In genomic region chr15:60405405-60405804, GRCh38 we compare ENCODE assay signal across 24 cellular contexts. TPM values are rescaled to one million over a fixed set of nuclear protein-coding genes. Genes with fewer than 3 reads are reported as not detected.
DNase-seq lines count a peak whose midpoint lies in the region; ATAC-seq, FAIRE-seq and TF ChIP-seq lines count a peak whose summit lies in the region.
"Had no signal": no experiment of that assay in that cellular context is flagged by ENCODE, and none has a peak within 500 bp of the region (broad histone marks: within the 10 kb centered on the region; RNA-seq: fewer than 3 reads in every experiment).

No MANE protein-coding gene starts in this region.

- H3K27ac Mint-ChIP-seq in mesothelial cell of epicardium = peak overlapping the region; percentile 39
- no peak overlapping the region for H3K27ac Mint-ChIP-seq in neural progenitor cell
- H3K27ac Mint-ChIP-seq: CD14-positive monocyte; CD4-positive, alpha-beta T cell had no signal

- TF ChIP-seq POLR2A in HepG2 (IDR thresholded peaks at IDR 0.05; ENCODE audit: insufficient read depth in 1 of 2, low read depth in 2 of 2, low read length in 2 of 2) = no peak
- TF ChIP-seq POLR2A in right lobe of liver (IDR thresholded peaks at IDR 0.05) = no peak
- no peak for TF ChIP-seq POLR2A in K562 (conservative IDR thresholded peaks at IDR 0.05)

- no peaks in the 10 kb centered on the region for H3K9me3 Mint-ChIP-seq in mesothelial cell of epicardium
- H3K9me3 Mint-ChIP-seq in neural progenitor cell = no peaks in the 10 kb centered on the region
- H3K9me3 Mint-ChIP-seq: CD14-positive monocyte; CD4-positive, alpha-beta T cell; CD8-positive, alpha-beta memory T cell had no signal

- ATAC-seq in HepG2 (no peak), right lobe of liver (no peak), K562 (no peak)
- ATAC-seq: GM12878 had no signal

- H3K9me1 ChIP-seq in K562 (ENCODE audit: control insufficient read depth, insufficient read depth, low read length) = no peaks in the 10 kb centered on the region

- no peaks in the 10 kb centered on the region; a peak in 1 of 5 replicates for H3K27me3 ChIP-seq in HepG2 (ENCODE audit: control insufficient read depth in 1 of 2, insufficient read depth in 2 of 2, low read length in 2 of 2)
- H3K27me3 ChIP-seq in right lobe of liver = no peaks in the 10 kb centered on the region
- no peaks in the 10 kb centered on the region for H3K27me3 ChIP-seq in K562 (ENCODE audit: control insufficient read depth in 2 of 2, insufficient read depth in 2 of 2, low read length in 2 of 2)
- peaks cover 1% of the 10 kb centered on the region for H3K27me3 ChIP-seq in neural progenitor cell
- H3K27me3 ChIP-seq: BE2C; BLaER1 treated with 17β-estradiol and CSF1 and Interleukin-3, amounts not matched to agents 10 nM and 100 nM had no signal

- H3K4me2 ChIP-seq in HepG2 (ENCODE audit: low read depth, low read length) (no peak overlapping the region), K562 (ENCODE audit: insufficient read depth, low read length) (no peak overlapping the region), neural progenitor cell (no peak overlapping the region)

- H3K4me3 Mint-ChIP-seq in mesothelial cell of epicardium (no peak overlapping the region), neural progenitor cell (no peak overlapping the region)
- H3K4me3 Mint-ChIP-seq: CD14-positive monocyte; CD4-positive, alpha-beta T cell; CD8-positive, alpha-beta memory T cell had no signal

- WGBS in HepG2 (ENCODE audit: low lambda C conversion rate) = 59% methylated on average over 2 of the region's 2 CpGs
- 42% methylated on average over 2 of the region's 2 CpGs for WGBS in right lobe of liver (ENCODE audit: insufficient coverage, low coverage, low lambda C conversion rate, missing lambda C conversion rate)
- WGBS in K562 (ENCODE audit: insufficient coverage, low coverage, missing lambda C conversion rate) = 2% methylated on average over 2 of the region's 2 CpGs

- no peaks in the 10 kb centered on the region for H3K36me3 Mint-ChIP-seq in mesothelial cell of epicardium
- H3K36me3 Mint-ChIP-seq in neural progenitor cell = no peaks in the 10 kb centered on the region

- H3K4me1 ChIP-seq in HepG2 (ENCODE audit: insufficient read depth, low read length) (peaks cover 83% of the 10 kb centered on the region), right lobe of liver (peaks cover 0 to 13% (median 4%) of the 10 kb centered on the region in 4 donors), K562 (replicated peaks in 1 of 2; ENCODE audit: control insufficient read depth in 2 of 2, insufficient read depth in 2 of 2, low read length in 2 of 2) (no peaks in the 10 kb centered on the region; a peak in 2 of 5 replicates), neural progenitor cell (peaks cover 13% of the 10 kb centered on the region)

- FAIRE-seq in HepG2 (lab: Jason Lieb, UNC) = no peak
- FAIRE-seq in K562 (lab: Jason Lieb, UNC) = no peak
- FAIRE-seq: A204.1, D721Med, GM12878 had no signal

- no peak overlapping the region for H3K9ac ChIP-seq in HepG2 (ENCODE audit: insufficient read depth, low read depth, low read length)
- no peak overlapping the region for H3K9ac ChIP-seq in K562 (ENCODE audit: insufficient read depth in 1 of 2, low read depth in 2 of 2, low read length in 2 of 2)
- no peak overlapping the region for H3K9ac ChIP-seq in neural progenitor cell
- H3K9ac ChIP-seq: BLaER1 treated with 17β-estradiol and CSF1 and Interleukin-3, amounts not matched to agents 10 nM and 100 nM had no signal

- CTCF ChIA-PET in HepG2 (lab: Yijun Ruan, JAX; ENCODE audit: low intra/inter-chr PET ratio, low total read pairs) (no interaction called here), K562 (lab: Yijun Ruan, JAX; ENCODE audit: low intra/inter-chr PET ratio) (no interaction called here)

- H4K20me1 ChIP-seq in HepG2 (ENCODE audit: insufficient read depth, low read length) (no peaks in the 10 kb centered on the region), K562 (replicated peaks; ENCODE audit: control insufficient read depth, insufficient read depth, low read length) (no peaks in the 10 kb centered on the region), neural progenitor cell (ENCODE audit: low read depth) (no peaks in the 10 kb centered on the region)
- H4K20me1 ChIP-seq: BLaER1 treated with 17β-estradiol and CSF1 and Interleukin-3, amounts not matched to agents 10 nM and 100 nM had no signal

- DNase-seq in HepG2 (ENCODE audit: low spot score) (no peak), right lobe of liver (no peak), K562 (ENCODE audit: extremely low read depth in 1 of 4, low spot score in 3 of 4) (no peak), mesothelial cell of epicardium (ENCODE audit: low spot score in 2 of 2, unreplicated experiment in 2 of 2) (no peak), neural progenitor cell (ENCODE audit: low spot score) (no peak), RKO (ENCODE audit: low spot score) (no peak)
- DNase-seq: ACHN; AML-193; BE2C; CD4-positive, alpha-beta T cell; CD8-positive, alpha-beta memory T cell; DMS 273 treated with DMSO at 0.1 percent for 48 hours; DMS79; EL; GDM1; GOT3; H7; HCEC 1CT had no signal

- TF ChIP-seq CTCF in HepG2 (CRISPR knock-in tag; IDR thresholded peaks at IDR 0.05) = no peak
- TF ChIP-seq CTCF in right lobe of liver (IDR thresholded peaks at IDR 0.05) = no peak
- TF ChIP-seq CTCF in K562 (IDR thresholded peaks at IDR 0.05 in 2 of 3, conservative IDR thresholded peaks at IDR 0.05 in 1 of 3; ENCODE audit: insufficient read depth in 2 of 3, low read depth in 1 of 3, low read length in 3 of 3) = no peak
- no peak for TF ChIP-seq CTCF in mesothelial cell of epicardium (IDR thresholded peaks at IDR 0.05; ENCODE audit: unreplicated experiment)
- no peak for TF ChIP-seq CTCF in neural progenitor cell (IDR thresholded peaks at IDR 0.05)

- H3K4me3 ChIP-seq in HepG2 (replicated peaks in 1 of 3; ENCODE audit: insufficient read depth in 1 of 3, low read depth in 2 of 3, low read length in 3 of 3) (no peak overlapping the region), right lobe of liver (no peak overlapping the region), K562 (no peak overlapping the region), neural progenitor cell (no peak overlapping the region)
- H3K4me3 ChIP-seq: BLaER1 treated with 17β-estradiol and CSF1 and Interleukin-3, amounts not matched to agents 10 nM and 100 nM; GM12878 had no signal

- H3K4me1 Mint-ChIP-seq in mesothelial cell of epicardium (peaks cover 51% of the 10 kb centered on the region), neural progenitor cell (peaks cover 16% of the 10 kb centered on the region)

- intact Hi-C loops in HepG2 (cut with micrococcal nuclease; ENCODE audit: unreplicated experiment) (no loop called here), right lobe of liver (cut with DNase I) (no loop called here), K562 (cut with micrococcal nuclease) (no loop called here)

- POLR2A ChIA-PET in HepG2 (lab: Yijun Ruan, JAX) = interaction anchor here (0.8 kb wide), 1 partner anchor 13 kb away, joined by 3 read pairs; no protein-coding TSS in a partner anchor
- POLR2A ChIA-PET in K562 (lab: Yijun Ruan, JAX) = interaction anchor here (0.6 to 1.8 kb wide), 4 partner anchors 9 to 20 kb away, joined by 3 to 4 read pairs (median 3); no protein-coding TSS in a partner anchor

- BruUV-seq in HepG2 (replicated peaks; lab: Mats Ljungman, UMichigan) = no TSS peak
- no TSS peak for BruUV-seq in K562 (replicated peaks; lab: Mats Ljungman, UMichigan)

- in situ Hi-C loops in HepG2 (cut with HindIII; ENCODE audit: extremely low pct_ligation_motif_present, low pct_unique_long_range_greater_than_20kb) (no loop called here), K562 (cut with MboI) (no loop called here)

- H3K79me2 ChIP-seq in HepG2 (ENCODE audit: insufficient read depth, low read length) (peaks cover 15% of the 10 kb centered on the region), K562 (ENCODE audit: control insufficient read depth, insufficient read depth, low read length) (no peaks in the 10 kb centered on the region), neural progenitor cell (ENCODE audit: low read depth) (no peaks in the 10 kb centered on the region)

- H3K36me3 ChIP-seq in HepG2 (replicated peaks in 1 of 2; ENCODE audit: control insufficient read depth in 1 of 2, insufficient read depth in 2 of 2, low read length in 2 of 2) = no peaks in the 10 kb centered on the region
- H3K36me3 ChIP-seq in right lobe of liver = no peaks in the 10 kb centered on the region
- no peaks in the 10 kb centered on the region for H3K36me3 ChIP-seq in K562 (ENCODE audit: control insufficient read depth, insufficient read depth, low read length)
- H3K36me3 ChIP-seq in neural progenitor cell = no peaks in the 10 kb centered on the region
- H3K36me3 ChIP-seq: BE2C; BLaER1 treated with 17β-estradiol and CSF1 and Interleukin-3, amounts not matched to agents 10 nM and 100 nM had no signal

- H2AFZ ChIP-seq in HepG2 (ENCODE audit: low read length) = no peak overlapping the region
- no peak overlapping the region for H2AFZ ChIP-seq in K562 (ENCODE audit: low read depth, low read length)
- no peak overlapping the region for H2AFZ ChIP-seq in neural progenitor cell (replicated peaks)

- H3K27ac ChIP-seq in HepG2 (ENCODE audit: extremely low read length, insufficient read depth, low read length) = no peak overlapping the region
- H3K27ac ChIP-seq in right lobe of liver = no peak overlapping the region
- no peak overlapping the region for H3K27ac ChIP-seq in K562 (ENCODE audit: extremely low read depth, low read depth, low read length)
- H3K27ac ChIP-seq in neural progenitor cell = no peak overlapping the region
- H3K27ac ChIP-seq: 22Rv1; BLaER1 treated with 17β-estradiol and CSF1 and Interleukin-3, amounts not matched to agents 10 nM and 100 nM had no signal

- TF ChIP-seq RAD21 in HepG2 (CRISPR knock-in tag; IDR thresholded peaks at IDR 0.05) (no peak), K562 (CRISPR knock-in tag; conservative IDR thresholded peaks at IDR 0.05 in 1 of 2, IDR thresholded peaks at IDR 0.05 in 1 of 2) (no peak)

- H3K27me3 Mint-ChIP-seq in mesothelial cell of epicardium (ENCODE audit: low read depth) (no peaks in the 10 kb centered on the region), neural progenitor cell (ENCODE audit: insufficient read depth, low read depth) (peaks cover 2% of the 10 kb centered on the region)
- H3K27me3 Mint-ChIP-seq: CD4-positive, alpha-beta T cell; CD8-positive, alpha-beta memory T cell had no signal

- H3K9me3 ChIP-seq in HepG2 (ENCODE audit: low read length) = no peaks in the 10 kb centered on the region
- no peaks in the 10 kb centered on the region for H3K9me3 ChIP-seq in right lobe of liver
- no peaks in the 10 kb centered on the region for H3K9me3 ChIP-seq in K562 (replicated peaks; ENCODE audit: control insufficient read depth, insufficient read depth, low read depth, low read length)
- H3K9me3 ChIP-seq in neural progenitor cell (ENCODE audit: low read depth) = no peaks in the 10 kb centered on the region
- H3K9me3 ChIP-seq: BE2C; BLaER1 treated with 17β-estradiol and CSF1 and Interleukin-3, amounts not matched to agents 10 nM and 100 nM had no signal

- peaks cover 4% of the 10 kb centered on the region for H3F3A ChIP-seq in neural progenitor cell (ENCODE audit: low read depth)

- no peak for TF ChIP-seq EP300 in HepG2 (IDR thresholded peaks at IDR 0.05; ENCODE audit: low read depth in 2 of 2, low read length in 2 of 2)
- TF ChIP-seq EP300 in HepG2 (CRISPR knock-in tag; IDR thresholded peaks at IDR 0.05; ENCODE audit: borderline replicate concordance) = no peak
- TF ChIP-seq EP300 in K562 (IDR thresholded peaks at IDR 0.05; ENCODE audit: low read length) = no peak

RNA-seq across cellular contexts. Expression of gene ANXA2, which starts 7.6 kb away (rescaled TPM):
- total RNA-seq in HepG2 (2016; rRNA removed; fragmentation: Illumina TruSeq; extraction: Trizol) = 196 and 233 TPM in 2 replicates
- 267 and 332 TPM in 2 replicates for total RNA-seq in HepG2 (2016; cell fraction: cytosol; rRNA removed; fragmentation: Illumina TruSeq; extraction: Trizol; ENCODE audit: low read depth)
- 199 and 222 TPM in 2 replicates for total RNA-seq in HepG2 (2016; cell fraction: insoluble cytoplasmic fraction; rRNA removed; fragmentation: Illumina TruSeq; extraction: Trizol)
- total RNA-seq in HepG2 (2016; cell fraction: membrane; rRNA removed; fragmentation: Illumina TruSeq; extraction: Trizol) = 458 TPM in 2 replicates
- total RNA-seq in HepG2 (2016; cell fraction: nucleus; rRNA removed; fragmentation: Illumina TruSeq; extraction: Trizol) = 71.2 and 77.0 TPM in 2 replicates
- polyA plus RNA-seq in HepG2 (2011; rRNA removed) = 530 and 613 TPM in 2 replicates
- polyA plus RNA-seq in HepG2 (2011; cell fraction: cytosol; rRNA removed) = 1,111 and 1,129 TPM in 2 replicates
- polyA plus RNA-seq in HepG2 (2011; cell fraction: nucleus; rRNA removed) = 334 and 382 TPM in 2 replicates
- 408 and 609 TPM in 2 replicates for polyA plus RNA-seq in HepG2 (2012)
- polyA plus RNA-seq in HepG2 (2016; cell fraction: cytosol; fragmentation: Illumina TruSeq; extraction: Trizol; ENCODE audit: low read depth) = 359 and 376 TPM in 2 replicates
- polyA plus RNA-seq in HepG2 (2016; cell fraction: insoluble cytoplasmic fraction; fragmentation: Illumina TruSeq; extraction: Trizol; ENCODE audit: low read depth) = 206 and 224 TPM in 2 replicates
- 410 and 414 TPM in 2 replicates for polyA plus RNA-seq in HepG2 (2016; cell fraction: membrane; fragmentation: Illumina TruSeq; extraction: Trizol; ENCODE audit: low read depth)
- polyA plus RNA-seq in HepG2 (2016; cell fraction: nucleus; fragmentation: Illumina TruSeq; extraction: Trizol; ENCODE audit: insufficient read depth, low read depth) = 104 and 114 TPM in 2 replicates
- polyA minus RNA-seq in HepG2 (2011; rRNA and poly(A)+ RNA removed; ENCODE audit: low replicate concordance) = 575 and 2,115 TPM in 2 replicates
- polyA minus RNA-seq in HepG2 (2011; cell fraction: cytosol; rRNA and poly(A)+ RNA removed) = 200 and 206 TPM in 2 replicates
- 181 and 211 TPM in 2 replicates for polyA minus RNA-seq in HepG2 (2011; cell fraction: nucleus; rRNA and poly(A)+ RNA removed)
- 100 to 1,000 TPM in 3 of 6 experiments, 10 to 100 TPM in 3; 62.2 to 419 (median 178) TPM for total RNA-seq in right lobe of liver
- total RNA-seq in K562 (2011; cell fraction: chromatin; rRNA removed; ENCODE audit: low replicate concordance) = 164 and 212 TPM in 2 replicates
- total RNA-seq in K562 (2011; cell fraction: nucleolus; rRNA removed) = 137 and 142 TPM in 2 replicates
- 205 and 289 TPM in 2 replicates for total RNA-seq in K562 (2011; cell fraction: nucleoplasm; rRNA removed)
- 348 and 357 TPM in 2 replicates for total RNA-seq in K562 (2014; rRNA removed)
- 452 and 478 TPM in 2 replicates for total RNA-seq in K562 (2014; rRNA removed; fragmentation: Illumina TruSeq; extraction: Trizol)
- 361 and 377 TPM in 2 replicates for total RNA-seq in K562 (2015; rRNA removed; fragmentation: Illumina TruSeq; extraction: Trizol)
- 298 and 301 TPM in 2 replicates for total RNA-seq in K562 (2021)
- polyA plus RNA-seq in K562 (2011; rRNA removed) = 505 and 549 TPM in 2 replicates
- polyA plus RNA-seq in K562 (2011; cell fraction: cytosol; rRNA removed) = 382 and 535 TPM in 2 replicates
- 156 and 264 TPM in 2 replicates for polyA plus RNA-seq in K562 (2011; cell fraction: nucleus; rRNA removed)
- polyA plus RNA-seq in K562 (2012) = 225 and 402 TPM in 2 replicates
- polyA plus RNA-seq in K562 (2014; fragmentation: Illumina TruSeq; extraction: Trizol) = 545 and 579 TPM in 2 replicates
- 1,000 to 10,000 TPM in 1 of 2 experiments, 100 to 1,000 TPM in 1; 826 to 1,102 TPM for polyA plus RNA-seq in K562 (2014; fragmentation: Nextera tagmentation; extraction: Ambion mirVana)
- polyA plus RNA-seq in K562 (2014; rRNA removed) = 451 and 471 TPM in 2 replicates
- 663 and 682 TPM in 2 replicates for polyA minus RNA-seq in K562 (2011; rRNA and poly(A)+ RNA removed)
- 189 and 192 TPM in 2 replicates for polyA minus RNA-seq in K562 (2011; cell fraction: cytosol; rRNA and poly(A)+ RNA removed)
- 71.9 and 132 TPM in 2 replicates for polyA minus RNA-seq in K562 (2011; cell fraction: nucleus; rRNA and poly(A)+ RNA removed)
- 1,031 to 1,044 TPM (median 1,040 TPM) in 3 replicates for total RNA-seq in mesothelial cell of epicardium
- 20.1 and 21.8 TPM in 2 replicates for total RNA-seq in neural progenitor cell (ENCODE audit: low replicate concordance)

Comparison
In these comparisons a context has a peak if more than half of its experiments do, and no peak if none do; other contexts are left out.
1. Of the 241 proteins assayed by ChIP-seq in both HepG2 and K562: peak only in HepG2: none; only in K562: MAFG; in both: MAFF and MAFK; in neither: 238.